23 cellular contexts compared by ENCODE assay signal in genomic region chr4:22384154-22384553, GRCh38.
"Had no signal": no experiment of that assay in that cellular context is flagged by ENCODE, and none has a peak within 500 bp of the region (broad histone marks: within the 10 kb centered on the region; RNA-seq: fewer than 3 reads in every experiment).

No MANE protein-coding gene starts in this region.

- H3K27ac ChIP-seq: HL-60, KMS-11, RWPE1 had no signal

- DNase-seq: Kasumi-1, MM.1S, MV-4-11, NCI-H1048, NCI-H1105, NCI-H1417, NCI-H1436 treated with DMSO at 0.1 percent for 48 hours, NCI-H1694, NCI-H1930, NCI-H2081, NCI-H2107, NCI-H2227 treated with DMSO at 0.1 percent for 48 hours, NCI-H524, NCI-H69, NCI-H774, SHP77, SK-N-SH, SW 1271 had no signal

- H3K4me3 ChIP-seq: K562 had no signal

- FAIRE-seq: HTR-8/SVneo, K562 had no signal

- H3K9me3 ChIP-seq: SK-N-SH had no signal

- H3K9ac ChIP-seq: KMS-11, SK-N-SH had no signal

- ATAC-seq: K562 had no signal
